Comparison of ENCODE assay signal across 15 cellular contexts in genomic region chr6:15433517-15433874, GRCh38.
A peak's percentile ranks its signal among the peaks of the same experiment; 100 is the strongest.
DNase-seq lines count a peak whose midpoint lies in the region; ATAC-seq and TF ChIP-seq lines count a peak whose summit lies in the region.
"Had no signal": no experiment of that assay in that cellular context is flagged by ENCODE, and none has a peak within 500 bp of the region (broad histone marks: within the 10 kb centered on the region; RNA-seq: fewer than 3 reads in every experiment).

No MANE protein-coding gene starts in this region.

- no peak overlapping the region for H3K14ac ChIP-seq in H9 (ENCODE audit: insufficient read depth, low read length)

- no peak overlapping the region for H2AK5ac ChIP-seq in H9 (ENCODE audit: insufficient read length, low read length)

- H3K4me1 ChIP-seq in H9 (ENCODE audit: insufficient read depth, low read length) = peaks cover 48% of the 10 kb centered on the region
- peaks cover 25 to 27% of the 10 kb centered on the region in 2 donors for H3K4me1 ChIP-seq in naive thymus-derived CD4-positive, alpha-beta T cell (ENCODE audit: control insufficient read depth in 2 of 2, insufficient read depth in 2 of 2, low read length in 2 of 2)
- H3K4me1 ChIP-seq in upper lobe of right lung = peaks cover 60% of the 10 kb centered on the region

- H3K27me3 ChIP-seq in H9 (ENCODE audit: insufficient read depth, low read length) = no peaks in the 10 kb centered on the region
- H3K27me3 ChIP-seq in naive thymus-derived CD4-positive, alpha-beta T cell (ENCODE audit: control insufficient read depth in 2 of 2, insufficient read depth in 2 of 2, low read length in 2 of 2) = no peaks in the 10 kb centered on the region
- H3K27me3 ChIP-seq in upper lobe of right lung = no peaks in the 10 kb centered on the region
- H3K27me3 ChIP-seq: esophagus squamous epithelium, heart right ventricle, spleen had no signal

- H3K4me3 ChIP-seq in naive thymus-derived CD4-positive, alpha-beta T cell (ENCODE audit: low read length) = no peak overlapping the region
- H3K4me3 ChIP-seq in upper lobe of right lung = no peak overlapping the region
- H3K4me3 ChIP-seq: esophagus squamous epithelium, heart right ventricle, spleen had no signal

- H3K9me3 ChIP-seq in H9 (ENCODE audit: control insufficient read depth, low read depth, low read length) (no peaks in the 10 kb centered on the region), upper lobe of right lung (peaks cover 4% of the 10 kb centered on the region)
- no peaks in the 10 kb centered on the region for H3K9me3 ChIP-seq in naive thymus-derived CD4-positive, alpha-beta T cell (ENCODE audit: control insufficient read depth in 2 of 3, low read length in 3 of 3)
- H3K9me3 ChIP-seq: esophagus squamous epithelium had no signal

- peaks cover 4% of the 10 kb centered on the region for H3K79me1 ChIP-seq in H9 (ENCODE audit: insufficient read depth, low read depth, low read length, poor library complexity, severe bottlenecking)

- no peaks in the 10 kb centered on the region for H3K27me3 Mint-ChIP-seq in activated CD4-positive, alpha-beta T cell treated with anti-CD3 and anti-CD28 coated beads for 36 hours
- H3K27me3 Mint-ChIP-seq in H9 (ENCODE audit: low read depth) = peaks cover 2% of the 10 kb centered on the region; the same call in 1 of the 2 replicates
- H3K27me3 Mint-ChIP-seq in activated naive CD8-positive, alpha-beta T cell treated with anti-CD3 and anti-CD28 coated beads, Interleukin-2, amount 10 ng/mL, durations not matched to agents 7 days and 5 days = no peaks in the 10 kb centered on the region
- H3K27me3 Mint-ChIP-seq in naive thymus-derived CD4-positive, alpha-beta T cell = no peaks in the 10 kb centered on the region
- H3K27me3 Mint-ChIP-seq: progenitor cell of endocrine pancreas had no signal

- no peaks in the 10 kb centered on the region for H3K36me3 ChIP-seq in naive thymus-derived CD4-positive, alpha-beta T cell (ENCODE audit: control insufficient read depth in 2 of 3, insufficient read depth in 3 of 3, low read length in 3 of 3)
- H3K36me3 ChIP-seq in upper lobe of right lung = no peaks in the 10 kb centered on the region
- H3K36me3 ChIP-seq: esophagus squamous epithelium, heart right ventricle, spleen had no signal

- no peaks in the 10 kb centered on the region for H4K20me1 ChIP-seq in H9 (ENCODE audit: control insufficient read depth, insufficient read depth, insufficient read length)

- no peak overlapping the region for H2AFZ ChIP-seq in H9 (ENCODE audit: low read length)

- no peak overlapping the region for H2BK12ac ChIP-seq in H9 (ENCODE audit: insufficient read length, low read depth, low read length)

- peaks cover 91% of the 10 kb centered on the region for H3K79me2 ChIP-seq in H9 (ENCODE audit: insufficient read depth, low read length)

- no peak overlapping the region for H2BK120ac ChIP-seq in H9 (ENCODE audit: low read depth, low read length, poor library complexity, severe bottlenecking)

- no peak overlapping the region for H3K4me2 ChIP-seq in H9 (ENCODE audit: insufficient read depth, insufficient read length, low read length)

- no peak overlapping the region for H3K4ac ChIP-seq in H9 (ENCODE audit: low read depth, low read length)

- intact Hi-C loops in activated CD4-positive, alpha-beta T cell treated with anti-CD3 and anti-CD28 coated beads for 36 hours (cut with DNase I, micrococcal nuclease) = no loop called here
- intact Hi-C loops in naive thymus-derived CD4-positive, alpha-beta T cell (cut with micrococcal nuclease) = loop anchor here in 1 of 2 donors (5.0 kb wide), 1 partner anchor 91 kb away; no protein-coding TSS in a partner anchor
- intact Hi-C loops in upper lobe of right lung (cut with DNase I) = no loop called here

- no peak overlapping the region for H3K18ac ChIP-seq in H9 (ENCODE audit: insufficient read length, low read depth, low read length)

- CTCF ChIA-PET in activated CD4-positive, alpha-beta T cell treated with anti-CD3 and anti-CD28 coated beads for 36 hours (lab: Charles Lee) = interaction anchor here (3.5 to 6.4 kb wide), 2 partner anchors 8 to 12 kb away, joined by 8 to 27 read pairs; no protein-coding TSS in a partner anchor
- CTCF ChIA-PET in naive thymus-derived CD4-positive, alpha-beta T cell (lab: Charles Lee) = interaction anchor here (1.5 kb wide), 1 partner anchor 9 kb away, joined by 4 read pairs; no protein-coding TSS in a partner anchor

- no peak overlapping the region for H4K91ac ChIP-seq in H9 (ENCODE audit: insufficient read length, low read depth, low read length)

- POLR2A ChIA-PET in activated CD4-positive, alpha-beta T cell treated with anti-CD3 and anti-CD28 coated beads for 36 hours (lab: Charles Lee) = no interaction called here
- POLR2A ChIA-PET in activated naive CD8-positive, alpha-beta T cell treated with anti-CD3 and anti-CD28 coated beads, Interleukin-2, amount 10 ng/mL, durations not matched to agents 7 days and 5 days (lab: Charles Lee) = interaction anchor here (0.8 to 1.9 kb wide), 4 partner anchors 12 to 185 kb away, joined by 4 to 6 read pairs (median 4); no protein-coding TSS in a partner anchor
- POLR2A ChIA-PET in naive thymus-derived CD4-positive, alpha-beta T cell (lab: Charles Lee) = interaction anchor here (0.6 to 1.5 kb wide), 3 partner anchors 12 to 185 kb away, joined by 3 read pairs; no protein-coding TSS in a partner anchor

- no peak overlapping the region for H3K56ac ChIP-seq in H9 (ENCODE audit: insufficient read length, low read depth, low read length)

- H3K23ac ChIP-seq in H9 (ENCODE audit: insufficient read length, low read depth, low read length) = no peak overlapping the region

- H3K27ac ChIP-seq in H9 (ENCODE audit: insufficient read length, low read depth, low read length) (no peak overlapping the region), upper lobe of right lung (no peak overlapping the region)
- no peak overlapping the region for H3K27ac ChIP-seq in naive thymus-derived CD4-positive, alpha-beta T cell (ENCODE audit: low read depth, low read length)

- peak overlapping the region; percentile 55 for H3K27ac Mint-ChIP-seq in activated CD4-positive, alpha-beta T cell treated with anti-CD3 and anti-CD28 coated beads for 36 hours
- H3K27ac Mint-ChIP-seq in H9 = peak overlapping the region in 1 of 3 experiments; percentile 16; a peak in 2 of 7 replicates
- H3K27ac Mint-ChIP-seq in activated naive CD8-positive, alpha-beta T cell treated with anti-CD3 and anti-CD28 coated beads, Interleukin-2, amount 10 ng/mL, durations not matched to agents 7 days and 5 days = peak overlapping the region; percentile 78
- H3K27ac Mint-ChIP-seq in naive thymus-derived CD4-positive, alpha-beta T cell = peak overlapping the region in 5 of 9 donors; percentile 19 to 85 (median 75)
- H3K27ac Mint-ChIP-seq: progenitor cell of endocrine pancreas had no signal

- H2BK15ac ChIP-seq in H9 (ENCODE audit: low read depth, low read length) = no peak overlapping the region

- no peak overlapping the region for H3K9ac ChIP-seq in H9 (ENCODE audit: extremely low read depth, insufficient read length, low read length)

- ATAC-seq in activated CD4-positive, alpha-beta T cell treated with anti-CD3 and anti-CD28 coated beads for 36 hours = no peak
- ATAC-seq in activated naive CD8-positive, alpha-beta T cell treated with anti-CD3 and anti-CD28 coated beads, Interleukin-2, amount 10 ng/mL, durations not matched to agents 7 days and 5 days (ENCODE audit: low read depth) = peak; percentile 2
- no peak for ATAC-seq in naive thymus-derived CD4-positive, alpha-beta T cell
- ATAC-seq in upper lobe of right lung = no peak

- H2BK20ac ChIP-seq in H9 (ENCODE audit: low read depth, low read length, poor library complexity, severe bottlenecking) = no peak overlapping the region

- H3K4me1 Mint-ChIP-seq in activated CD4-positive, alpha-beta T cell treated with anti-CD3 and anti-CD28 coated beads for 36 hours = peaks cover 91% of the 10 kb centered on the region
- H3K4me1 Mint-ChIP-seq in H9 = peaks cover 90 to 95% of the 10 kb centered on the region in 2 experiments
- peaks cover 80% of the 10 kb centered on the region for H3K4me1 Mint-ChIP-seq in activated naive CD8-positive, alpha-beta T cell treated with anti-CD3 and anti-CD28 coated beads, Interleukin-2, amount 10 ng/mL, durations not matched to agents 7 days and 5 days
- H3K4me1 Mint-ChIP-seq in naive thymus-derived CD4-positive, alpha-beta T cell = peaks cover 59 to 96% (median 92%) of the 10 kb centered on the region in 7 donors

- no peak overlapping the region for H3K4me3 Mint-ChIP-seq in activated CD4-positive, alpha-beta T cell treated with anti-CD3 and anti-CD28 coated beads for 36 hours
- H3K4me3 Mint-ChIP-seq in H9 = peak overlapping the region in 1 of 2 experiments; percentile 21; a peak in 1 of 5 replicates
- peak overlapping the region; percentile 67 for H3K4me3 Mint-ChIP-seq in activated naive CD8-positive, alpha-beta T cell treated with anti-CD3 and anti-CD28 coated beads, Interleukin-2, amount 10 ng/mL, durations not matched to agents 7 days and 5 days
- H3K4me3 Mint-ChIP-seq in naive thymus-derived CD4-positive, alpha-beta T cell = peak overlapping the region in 9 of 10 donors; percentile 59 to 85 (median 70)

- H3K36me3 Mint-ChIP-seq in activated CD4-positive, alpha-beta T cell treated with anti-CD3 and anti-CD28 coated beads for 36 hours (ENCODE audit: low read depth) = peaks cover 34% of the 10 kb centered on the region
- peaks cover 0 to 9% (median 0%) of the 10 kb centered on the region in 3 experiments; a peak in 3 of 7 replicates for H3K36me3 Mint-ChIP-seq in H9 (ENCODE audit: insufficient read depth in 1 of 3, low read depth in 3 of 3)
- H3K36me3 Mint-ChIP-seq in activated naive CD8-positive, alpha-beta T cell treated with anti-CD3 and anti-CD28 coated beads, Interleukin-2, amount 10 ng/mL, durations not matched to agents 7 days and 5 days = peaks cover 30% of the 10 kb centered on the region
- peaks cover 0 to 24% (median 0%) of the 10 kb centered on the region in 5 donors for H3K36me3 Mint-ChIP-seq in naive thymus-derived CD4-positive, alpha-beta T cell

- no peaks in the 10 kb centered on the region for H3K23me2 ChIP-seq in H9 (ENCODE audit: insufficient read length, low read depth, low read length, poor library complexity, severe bottlenecking)

- no peak overlapping the region for H4K5ac ChIP-seq in H9 (ENCODE audit: insufficient read length, low read depth, low read length)

- H4K8ac ChIP-seq in H9 (replicated peaks; ENCODE audit: insufficient read length, low read depth, low read length) = no peak overlapping the region

- no peak overlapping the region for H2BK5ac ChIP-seq in H9 (ENCODE audit: insufficient read length, low read length)

- no peak for DNase-seq in activated CD4-positive, alpha-beta T cell treated with anti-CD3 and anti-CD28 coated beads for 36 hours
- DNase-seq in activated CD4-positive, alpha-beta T cell treated with anti-CD3 and anti-CD28 coated beads for 48 hours = no peak
- DNase-seq in H9 (peak; percentile 8), NCI-H128 (lab: John Stamatoyannopoulos, UW; ENCODE audit: unreplicated experiment) (no peak), NCI-H526 (lab: John Stamatoyannopoulos, UW) (no peak), upper lobe of right lung (no peak)
- no peak for DNase-seq in activated naive CD8-positive, alpha-beta T cell treated with anti-CD3 and anti-CD28 coated beads, Interleukin-2, amount 10 ng/mL, durations not matched to agents 7 days and 5 days
- DNase-seq in naive thymus-derived CD4-positive, alpha-beta T cell = no peak
- DNase-seq: aorta, esophagus squamous epithelium, kidney glomerular epithelial cell, NCI-H1694, spleen had no signal

- no peak overlapping the region for H3T11ph ChIP-seq in H9 (ENCODE audit: low read length)

- no CpG with 5 or more reads among the region's 2 CpGs for WGBS in H9 (ENCODE audit: extremely low coverage, insufficient read length, low lambda C conversion rate)

- peaks cover 2% of the 10 kb centered on the region for H3K9me3 Mint-ChIP-seq in activated CD4-positive, alpha-beta T cell treated with anti-CD3 and anti-CD28 coated beads for 36 hours (ENCODE audit: low read depth)
- no peaks in the 10 kb centered on the region for H3K9me3 Mint-ChIP-seq in H9
- peaks cover 1% of the 10 kb centered on the region for H3K9me3 Mint-ChIP-seq in activated naive CD8-positive, alpha-beta T cell treated with anti-CD3 and anti-CD28 coated beads, Interleukin-2, amount 10 ng/mL, durations not matched to agents 7 days and 5 days
- H3K9me3 Mint-ChIP-seq in naive thymus-derived CD4-positive, alpha-beta T cell = peaks cover 0 to 5% (median 0%) of the 10 kb centered on the region in 11 donors

- TF ChIP-seq CTCF in H9 (conservative IDR thresholded peaks at IDR 0.05) (no peak), upper lobe of right lung (IDR thresholded peaks at IDR 0.05) (no peak)
